Comparison of ENCODE assay signal across 1 cellular context in the genomic region with DNA sequence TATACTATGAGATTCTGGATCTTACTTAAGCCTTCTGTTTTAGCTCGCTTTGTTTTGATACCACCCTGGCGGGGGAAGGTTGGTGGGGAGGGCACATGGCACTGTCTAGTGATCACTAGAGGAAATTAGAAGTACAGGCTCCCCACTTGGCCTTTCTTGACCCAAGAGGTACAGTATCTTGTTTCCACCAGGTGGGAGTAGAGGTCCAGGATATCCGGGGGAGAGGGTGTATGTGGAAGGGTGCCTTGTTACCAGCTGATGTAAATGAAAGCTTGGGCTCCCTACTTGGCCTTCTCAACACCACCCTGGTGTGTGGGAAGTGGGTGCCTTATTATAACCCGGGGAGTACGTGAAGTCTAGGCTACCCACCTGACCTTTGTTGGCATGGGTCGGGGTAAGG.
TF ChIP-seq lines count a peak whose summit lies in the region.

No MANE protein-coding gene starts in this region.

TF ChIP-seq in GM12878, 131 proteins besides CTCF, POLR2A, EP300 and RAD21:
- TF ChIP-seq HCFC1 (IDR thresholded peaks at IDR 0.05; ENCODE audit: low read length) (no peak), RBBP5 (conservative IDR thresholded peaks at IDR 0.05) (no peak), NRF1 (conservative IDR thresholded peaks at IDR 0.05; ENCODE audit: low read depth, low read length) (no peak), SREBF1 (IDR thresholded peaks at IDR 0.05; ENCODE audit: low read length) (no peak), TCF3 (IDR thresholded peaks at IDR 0.05; ENCODE audit: borderline replicate concordance, insufficient read depth, low read depth, low read length) (no peak), CBX3 (IDR thresholded peaks at IDR 0.05; ENCODE audit: borderline replicate concordance, low read depth) (no peak), LARP7 (IDR thresholded peaks at IDR 0.05) (no peak), YY1 (IDR thresholded peaks at IDR 0.05; ENCODE audit: low read depth, low read length) (no peak), POLR2AphosphoS5 (IDR thresholded peaks at IDR 0.05; ENCODE audit: low read length) (no peak), STAT1 (conservative IDR thresholded peaks at IDR 0.05) (no peak), HDAC2 (IDR thresholded peaks at IDR 0.05) (no peak)
- TF ChIP-seq, protein P1, sequence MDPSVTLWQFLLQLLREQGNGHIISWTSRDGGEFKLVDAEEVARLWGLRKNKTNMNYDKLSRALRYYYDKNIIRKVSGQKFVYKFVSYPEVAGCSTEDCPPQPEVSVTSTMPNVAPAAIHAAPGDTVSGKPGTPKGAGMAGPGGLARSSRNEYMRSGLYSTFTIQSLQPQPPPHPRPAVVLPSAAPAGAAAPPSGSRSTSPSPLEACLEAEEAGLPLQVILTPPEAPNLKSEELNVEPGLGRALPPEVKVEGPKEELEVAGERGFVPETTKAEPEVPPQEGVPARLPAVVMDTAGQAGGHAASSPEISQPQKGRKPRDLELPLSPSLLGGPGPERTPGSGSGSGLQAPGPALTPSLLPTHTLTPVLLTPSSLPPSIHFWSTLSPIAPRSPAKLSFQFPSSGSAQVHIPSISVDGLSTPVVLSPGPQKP (IDR thresholded peaks at IDR 0.05; ENCODE audit: low read depth, low read length), result no peak
- TF ChIP-seq, protein P2, sequence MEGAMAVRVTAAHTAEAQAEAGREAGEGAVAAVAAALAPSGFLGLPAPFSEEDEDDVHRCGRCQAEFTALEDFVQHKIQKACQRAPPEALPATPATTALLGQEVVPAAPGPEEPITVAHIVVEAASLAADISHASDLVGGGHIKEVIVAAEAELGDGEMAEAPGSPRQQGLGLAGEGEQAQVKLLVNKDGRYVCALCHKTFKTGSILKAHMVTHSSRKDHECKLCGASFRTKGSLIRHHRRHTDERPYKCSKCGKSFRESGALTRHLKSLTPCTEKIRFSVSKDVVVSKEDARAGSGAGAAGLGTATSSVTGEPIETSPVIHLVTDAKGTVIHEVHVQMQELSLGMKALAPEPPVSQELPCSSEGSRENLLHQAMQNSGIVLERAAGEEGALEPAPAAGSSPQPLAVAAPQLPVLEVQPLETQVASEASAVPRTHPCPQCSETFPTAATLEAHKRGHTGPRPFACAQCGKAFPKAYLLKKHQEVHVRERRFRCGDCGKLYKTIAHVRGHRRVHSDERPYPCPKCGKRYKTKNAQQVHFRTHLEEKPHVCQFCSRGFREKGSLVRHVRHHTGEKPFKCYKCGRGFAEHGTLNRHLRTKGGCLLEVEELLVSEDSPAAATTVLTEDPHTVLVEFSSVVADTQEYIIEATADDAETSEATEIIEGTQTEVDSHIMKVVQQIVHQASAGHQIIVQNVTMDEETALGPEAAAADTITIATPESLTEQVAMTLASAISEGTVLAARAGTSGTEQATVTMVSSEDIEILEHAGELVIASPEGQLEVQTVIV (IDR thresholded peaks at IDR 0.05; ENCODE audit: borderline replicate concordance, partially characterized antibody), result no peak
- TF ChIP-seq, protein P3, sequence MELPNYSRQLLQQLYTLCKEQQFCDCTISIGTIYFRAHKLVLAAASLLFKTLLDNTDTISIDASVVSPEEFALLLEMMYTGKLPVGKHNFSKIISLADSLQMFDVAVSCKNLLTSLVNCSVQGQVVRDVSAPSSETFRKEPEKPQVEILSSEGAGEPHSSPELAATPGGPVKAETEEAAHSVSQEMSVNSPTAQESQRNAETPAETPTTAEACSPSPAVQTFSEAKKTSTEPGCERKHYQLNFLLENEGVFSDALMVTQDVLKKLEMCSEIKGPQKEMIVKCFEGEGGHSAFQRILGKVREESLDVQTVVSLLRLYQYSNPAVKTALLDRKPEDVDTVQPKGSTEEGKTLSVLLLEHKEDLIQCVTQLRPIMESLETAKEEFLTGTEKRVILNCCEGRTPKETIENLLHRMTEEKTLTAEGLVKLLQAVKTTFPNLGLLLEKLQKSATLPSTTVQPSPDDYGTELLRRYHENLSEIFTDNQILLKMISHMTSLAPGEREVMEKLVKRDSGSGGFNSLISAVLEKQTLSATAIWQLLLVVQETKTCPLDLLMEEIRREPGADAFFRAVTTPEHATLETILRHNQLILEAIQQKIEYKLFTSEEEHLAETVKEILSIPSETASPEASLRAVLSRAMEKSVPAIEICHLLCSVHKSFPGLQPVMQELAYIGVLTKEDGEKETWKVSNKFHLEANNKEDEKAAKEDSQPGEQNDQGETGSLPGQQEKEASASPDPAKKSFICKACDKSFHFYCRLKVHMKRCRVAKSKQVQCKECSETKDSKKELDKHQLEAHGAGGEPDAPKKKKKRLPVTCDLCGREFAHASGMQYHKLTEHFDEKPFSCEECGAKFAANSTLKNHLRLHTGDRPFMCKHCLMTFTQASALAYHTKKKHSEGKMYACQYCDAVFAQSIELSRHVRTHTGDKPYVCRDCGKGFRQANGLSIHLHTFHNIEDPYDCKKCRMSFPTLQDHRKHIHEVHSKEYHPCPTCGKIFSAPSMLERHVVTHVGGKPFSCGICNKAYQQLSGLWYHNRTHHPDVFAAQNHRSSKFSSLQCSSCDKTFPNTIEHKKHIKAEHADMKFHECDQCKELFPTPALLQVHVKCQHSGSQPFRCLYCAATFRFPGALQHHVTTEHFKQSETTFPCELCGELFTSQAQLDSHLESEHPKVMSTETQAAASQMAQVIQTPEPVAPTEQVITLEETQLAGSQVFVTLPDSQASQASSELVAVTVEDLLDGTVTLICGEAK (IDR thresholded peaks at IDR 0.05; ENCODE audit: borderline replicate concordance), result no peak
